10 cellular contexts compared by ENCODE assay signal in genomic region chr13:45046445-45046844, GRCh38. TPM values are rescaled to one million over a fixed set of nuclear protein-coding genes. Genes with fewer than 3 reads are reported as not detected.
DNase-seq lines count a peak whose midpoint lies in the region; ATAC-seq and TF ChIP-seq lines count a peak whose summit lies in the region.
"Had no signal": no experiment of that assay in that cellular context is flagged by ENCODE, and none has a peak within 500 bp of the region (broad histone marks: within the 10 kb centered on the region; RNA-seq: fewer than 3 reads in every experiment).

No MANE protein-coding gene starts in this region.

- POLR2A ChIA-PET in naive thymus-derived CD4-positive, alpha-beta T cell (lab: Charles Lee): interaction anchor here (0.7 kb wide), 2 partner anchors 330 to 1732 kb away, joined by 3 to 8 read pairs; no protein-coding TSS in a partner anchor

- no peaks in the 10 kb centered on the region for H3K9me3 Mint-ChIP-seq in naive thymus-derived CD4-positive, alpha-beta T cell

- no peak overlapping the region for H3K27ac ChIP-seq in HUES48 (ENCODE audit: low read depth, low read length)
- H3K27ac ChIP-seq in caudate nucleus (ENCODE audit: low read depth, low read length): peak overlapping the region; percentile 84
- H3K27ac ChIP-seq in naive thymus-derived CD4-positive, alpha-beta T cell (ENCODE audit: low read depth, low read length): no peak overlapping the region
- H3K27ac ChIP-seq: pancreas had no signal

- TF ChIP-seq CTCF in AG10803 (conservative IDR thresholded peaks at IDR 0.05; ENCODE audit: low read length): no peak

- CTCF ChIA-PET in naive thymus-derived CD4-positive, alpha-beta T cell (lab: Charles Lee): interaction anchor here (0.7 to 3.8 kb wide), 27 partner anchors 8 to 464 kb away, joined by 3 to 47 read pairs (median 4); no protein-coding TSS in a partner anchor

- H3K4me1 Mint-ChIP-seq in naive thymus-derived CD4-positive, alpha-beta T cell: peaks cover 4 to 17% (median 7%) of the 10 kb centered on the region in 7 donors

- intact Hi-C loops in naive thymus-derived CD4-positive, alpha-beta T cell (cut with micrococcal nuclease): loop anchor here in 1 of 2 donors (5.0 kb wide), 1 partner anchor 564 kb away; no protein-coding TSS in a partner anchor

- H3K4me1 ChIP-seq in HUES48 (ENCODE audit: control insufficient read depth, insufficient read depth, low read length): peaks cover 3% of the 10 kb centered on the region; the same call in 1 of the 2 replicates
- peaks cover 0 to 7% of the 10 kb centered on the region in 2 donors for H3K4me1 ChIP-seq in naive thymus-derived CD4-positive, alpha-beta T cell (ENCODE audit: control insufficient read depth in 2 of 2, insufficient read depth in 2 of 2, low read length in 2 of 2)
- H3K4me1 ChIP-seq: pancreas had no signal

- no peaks in the 10 kb centered on the region for H3K36me3 ChIP-seq in HUES48 (ENCODE audit: control insufficient read depth, insufficient read depth, low read length)
- H3K36me3 ChIP-seq in naive thymus-derived CD4-positive, alpha-beta T cell (ENCODE audit: control insufficient read depth in 2 of 3, insufficient read depth in 3 of 3, low read length in 3 of 3): no peaks in the 10 kb centered on the region
- H3K36me3 ChIP-seq: pancreas had no signal

- no peak for TF ChIP-seq POLR2A in GM18505 (IDR thresholded peaks at IDR 0.05; ENCODE audit: borderline replicate concordance, extremely low read depth, insufficient read depth, insufficient read length)

- no peak overlapping the region for H3K27ac Mint-ChIP-seq in naive thymus-derived CD4-positive, alpha-beta T cell

- H3K36me3 Mint-ChIP-seq in naive thymus-derived CD4-positive, alpha-beta T cell: no peaks in the 10 kb centered on the region

- no peaks in the 10 kb centered on the region for H3K9me3 ChIP-seq in HUES48 (ENCODE audit: control insufficient read depth, insufficient read depth, low read length)
- no peaks in the 10 kb centered on the region for H3K9me3 ChIP-seq in naive thymus-derived CD4-positive, alpha-beta T cell (ENCODE audit: control insufficient read depth in 2 of 3, low read length in 3 of 3)
- H3K9me3 ChIP-seq: pancreas had no signal

- no peak for DNase-seq in AG10803 (ENCODE audit: low read depth)
- peak in 11 of 61 donors; percentile 2 to 51 (median 15) for DNase-seq in caudate nucleus (lab: John Stamatoyannopoulos, UW)
- no peak for DNase-seq in naive thymus-derived CD4-positive, alpha-beta T cell
- DNase-seq in MV-4-11 (lab: John Stamatoyannopoulos, UW): no peak
- DNase-seq in stimulated activated CD4-positive, alpha-beta T cell treated with anti-CD3 and anti-CD28 coated beads, Interleukin-4, amount 100 ng/mL, for 1 hour: no peak
- DNase-seq: NCI-H226 had no signal

- H3K9ac ChIP-seq in HUES48 (ENCODE audit: low read depth, low read length): no peak overlapping the region

- no peak for ATAC-seq in naive thymus-derived CD4-positive, alpha-beta T cell
- no peak for ATAC-seq in HG03469 (IDR thresholded peaks at IDR 0.05; ENCODE audit: unreplicated experiment)
- ATAC-seq in GM18505 (IDR thresholded peaks at IDR 0.05; ENCODE audit: unreplicated experiment): no peak

- peaks cover 3 to 30% (median 16%) of the 10 kb centered on the region in 5 donors for H3K27me3 Mint-ChIP-seq in naive thymus-derived CD4-positive, alpha-beta T cell

- no peaks in the 10 kb centered on the region for H3K27me3 ChIP-seq in HUES48 (ENCODE audit: control insufficient read depth, insufficient read depth, low read length)
- H3K27me3 ChIP-seq in naive thymus-derived CD4-positive, alpha-beta T cell (ENCODE audit: control insufficient read depth in 2 of 2, insufficient read depth in 2 of 2, low read length in 2 of 2): no peaks in the 10 kb centered on the region
- H3K27me3 ChIP-seq: pancreas had no signal

- H3K4me3 Mint-ChIP-seq in naive thymus-derived CD4-positive, alpha-beta T cell: peak overlapping the region; percentile 71 to 87 (median 78)

- H3K4me3 ChIP-seq in AG10803 (ENCODE audit: low read length) (peak overlapping the region; percentile 65), HUES48 (ENCODE audit: low read depth, low read length) (peak overlapping the region; percentile 68)
- no peak overlapping the region for H3K4me3 ChIP-seq in naive thymus-derived CD4-positive, alpha-beta T cell (ENCODE audit: low read length)

RNA-seq across cellular contexts. Expression of gene GPALPP1, which starts 57.1 kb away (rescaled TPM):
- 10 to 100 TPM; 29.7 to 43.1 (median 33.0) TPM for total RNA-seq in naive thymus-derived CD4-positive, alpha-beta T cell
- 10 to 100 TPM; 17.5 to 22.0 TPM for polyA plus RNA-seq in naive thymus-derived CD4-positive, alpha-beta T cell

RNA-seq across cellular contexts. Expression of gene NUFIP1, which starts 57.2 kb away (rescaled TPM):
- total RNA-seq in naive thymus-derived CD4-positive, alpha-beta T cell: 1 to 10 TPM; 3.7 to 6.6 (median 5.4) TPM
- 1 to 10 TPM; 4.7 to 4.9 TPM for polyA plus RNA-seq in naive thymus-derived CD4-positive, alpha-beta T cell
